ENCODE assay signal across 8 cellular contexts in genomic region chr18:14178304-14178684, GRCh38. TPM values are rescaled to one million over a fixed set of nuclear protein-coding genes. Genes with fewer than 3 reads are reported as not detected.
DNase-seq lines count a peak whose midpoint lies in the region; ATAC-seq, FAIRE-seq and TF ChIP-seq lines count a peak whose summit lies in the region.
"Not testable (repeated sequence)": the region's sequence is repeated elsewhere in the genome, so short reads cannot be mapped to it uniquely, and the experiment has no call there.

No MANE protein-coding gene starts in this region.

- H3K27ac ChIP-seq in BLaER1; OCI-LY1 (ENCODE audit: low read depth, low read length, poor library complexity, severe bottlenecking); astrocyte (ENCODE audit: low read depth, low read length): not testable (repeated sequence)

- not testable (repeated sequence) for H4K20me1 ChIP-seq in BLaER1; OCI-LY1 (ENCODE audit: insufficient read depth, low read length); astrocyte (ENCODE audit: insufficient read depth, low read length)

- not testable (repeated sequence) for H3K9me2 ChIP-seq in OCI-LY1 (ENCODE audit: low read depth, low read length)

- not testable (repeated sequence) for H3K4me1 Mint-ChIP-seq in activated CD4-positive, alpha-beta T cell treated with anti-CD3 and anti-CD28 coated beads for 36 hours; activated T-helper 1 cell treated with anti-CD3 and anti-CD28 coated beads, Interleukin-12 subunit alpha, Interleukin-12 subunit beta, Interleukin-2, Interleukin-4 antibody, amounts not matched to agents 30 ng/mL and 10 ng/mL and 1 ng/mL, durations not matched to agents 14 hours and 24 hours and 36 hours (ENCODE audit: low read depth); astrocyte (ENCODE audit: low read depth, unreplicated experiment); naive B cell; stimulated activated naive CD8-positive, alpha-beta T cell treated with anti-CD3 and anti-CD28 coated beads, Interleukin-15, Interleukin-2, amounts not matched to agents 100 ng/mL and 50 ng/mL, for 24 hours (ENCODE audit: low read depth)

- H3K36me3 Mint-ChIP-seq in activated CD4-positive, alpha-beta T cell treated with anti-CD3 and anti-CD28 coated beads for 36 hours (ENCODE audit: low read depth); activated T-helper 1 cell treated with anti-CD3 and anti-CD28 coated beads, Interleukin-12 subunit alpha, Interleukin-12 subunit beta, Interleukin-2, Interleukin-4 antibody, amounts not matched to agents 30 ng/mL and 10 ng/mL and 1 ng/mL, durations not matched to agents 14 hours and 24 hours and 36 hours (ENCODE audit: low read depth); astrocyte (ENCODE audit: low read depth, unreplicated experiment); naive B cell; stimulated activated naive CD8-positive, alpha-beta T cell treated with anti-CD3 and anti-CD28 coated beads, Interleukin-15, Interleukin-2, amounts not matched to agents 100 ng/mL and 50 ng/mL, for 24 hours (ENCODE audit: low read depth): not testable (repeated sequence)

- H3K4me3 ChIP-seq in BLaER1 (peak overlapping the region; percentile 42), GM12865 (ENCODE audit: low read depth, low read length) (peak overlapping the region; percentile 52), OCI-LY1 (ENCODE audit: low read depth, low read length, poor library complexity, severe bottlenecking) (peak overlapping the region; percentile 68)
- H3K4me3 ChIP-seq in astrocyte (ENCODE audit: insufficient read depth, low read depth, low read length): not testable (repeated sequence)

- ATAC-seq in activated CD4-positive, alpha-beta T cell treated with anti-CD3 and anti-CD28 coated beads for 36 hours; naive B cell (ENCODE audit: low read depth in 2 of 2): not testable (repeated sequence)

- not testable (repeated sequence) for H3F3A ChIP-seq in OCI-LY1 (ENCODE audit: insufficient read depth, low read length)

- not testable (repeated sequence) for H3K4me2 ChIP-seq in BLaER1
- H3K4me2 ChIP-seq in OCI-LY1 (ENCODE audit: low read length) (peak overlapping the region; percentile 55), astrocyte (ENCODE audit: low read length) (peak overlapping the region; percentile 75)

- H3K27me3 ChIP-seq in BLaER1; OCI-LY1 (ENCODE audit: insufficient read depth, low read length); astrocyte (ENCODE audit: insufficient read depth, low read length): not testable (repeated sequence)

- not testable (repeated sequence) for H3K36me3 ChIP-seq in BLaER1; OCI-LY1 (ENCODE audit: insufficient read depth, low read length); astrocyte (ENCODE audit: insufficient read depth, low read length)

- intact Hi-C loops in activated CD4-positive, alpha-beta T cell treated with anti-CD3 and anti-CD28 coated beads for 36 hours (cut with DNase I, micrococcal nuclease): loop anchor here in 1 of 2 experiments (2.0 to 5.0 kb wide), 2 partner anchors 219 to 239 kb away; no protein-coding TSS in a partner anchor
- intact Hi-C loops in activated T-helper 1 cell treated with anti-CD3 and anti-CD28 coated beads, Interleukin-12 subunit alpha, Interleukin-12 subunit beta, Interleukin-2, Interleukin-4 antibody, amounts not matched to agents 30 ng/mL and 10 ng/mL and 1 ng/mL, durations not matched to agents 14 hours and 24 hours and 36 hours (cut with micrococcal nuclease): loop anchor here (10.0 kb wide), 1 partner anchor 217 kb away; no protein-coding TSS in a partner anchor

- H3K4me3 Mint-ChIP-seq in activated CD4-positive, alpha-beta T cell treated with anti-CD3 and anti-CD28 coated beads for 36 hours: peak overlapping the region; percentile 79
- H3K4me3 Mint-ChIP-seq in activated T-helper 1 cell treated with anti-CD3 and anti-CD28 coated beads, Interleukin-12 subunit alpha, Interleukin-12 subunit beta, Interleukin-2, Interleukin-4 antibody, amounts not matched to agents 30 ng/mL and 10 ng/mL and 1 ng/mL, durations not matched to agents 14 hours and 24 hours and 36 hours: peak overlapping the region; percentile 85
- H3K4me3 Mint-ChIP-seq in astrocyte (ENCODE audit: unreplicated experiment): not testable (repeated sequence)
- H3K4me3 Mint-ChIP-seq in naive B cell: peak overlapping the region in 7 of 8 donors; percentile 84 to 94 (median 90)
- peak overlapping the region; percentile 82 for H3K4me3 Mint-ChIP-seq in stimulated activated naive CD8-positive, alpha-beta T cell treated with anti-CD3 and anti-CD28 coated beads, Interleukin-15, Interleukin-2, amounts not matched to agents 100 ng/mL and 50 ng/mL, for 24 hours

- POLR2A ChIA-PET in activated CD4-positive, alpha-beta T cell treated with anti-CD3 and anti-CD28 coated beads for 36 hours (lab: Charles Lee): not testable (repeated sequence)

- not testable (repeated sequence) for FAIRE-seq in astrocyte (lab: Jason Lieb, UNC)

- not testable (repeated sequence) for H3K4me1 ChIP-seq in BLaER1; astrocyte (ENCODE audit: insufficient read depth, low read length)
- H3K4me1 ChIP-seq in OCI-LY1 (ENCODE audit: insufficient read depth, low read length, severe bottlenecking): peaks cover 15% of the 10 kb centered on the region

- TF ChIP-seq CTCF in GM12865 (IDR thresholded peaks at IDR 0.05; ENCODE audit: insufficient read depth, low read depth, low read length, missing control alignments); OCI-LY1 (IDR thresholded peaks at IDR 0.05; ENCODE audit: low read length); astrocyte (IDR thresholded peaks at IDR 0.05; ENCODE audit: insufficient read depth, low read depth, low read length): not testable (repeated sequence)

- H3K27me3 Mint-ChIP-seq in activated CD4-positive, alpha-beta T cell treated with anti-CD3 and anti-CD28 coated beads for 36 hours; activated T-helper 1 cell treated with anti-CD3 and anti-CD28 coated beads, Interleukin-12 subunit alpha, Interleukin-12 subunit beta, Interleukin-2, Interleukin-4 antibody, amounts not matched to agents 30 ng/mL and 10 ng/mL and 1 ng/mL, durations not matched to agents 14 hours and 24 hours and 36 hours (ENCODE audit: insufficient read depth); astrocyte (ENCODE audit: low read depth, unreplicated experiment); naive B cell; stimulated activated naive CD8-positive, alpha-beta T cell treated with anti-CD3 and anti-CD28 coated beads, Interleukin-15, Interleukin-2, amounts not matched to agents 100 ng/mL and 50 ng/mL, for 24 hours: not testable (repeated sequence)

- not testable (repeated sequence) for DNase-seq in GM12865 (ENCODE audit: low read depth); activated CD4-positive, alpha-beta T cell treated with anti-CD3 and anti-CD28 coated beads for 36 hours; activated T-helper 1 cell treated with anti-CD3 and anti-CD28 coated beads, Interleukin-12 subunit alpha, Interleukin-12 subunit beta, Interleukin-2, Interleukin-4 antibody, amounts not matched to agents 30 ng/mL and 10 ng/mL and 1 ng/mL, durations not matched to agents 14 hours and 24 hours and 36 hours (ENCODE audit: low spot score); astrocyte (ENCODE audit: low read depth); naive B cell

- not testable (repeated sequence) for H3K9ac ChIP-seq in BLaER1; OCI-LY1 (ENCODE audit: low read length); astrocyte (ENCODE audit: low read length)

- CTCF ChIA-PET in activated CD4-positive, alpha-beta T cell treated with anti-CD3 and anti-CD28 coated beads for 36 hours (lab: Charles Lee): not testable (repeated sequence)

- not testable (repeated sequence) for H3K79me2 ChIP-seq in OCI-LY1 (ENCODE audit: insufficient read depth, low read length); astrocyte (ENCODE audit: insufficient read depth, low read length)

- H3K9me3 ChIP-seq in BLaER1; OCI-LY1 (ENCODE audit: low read length); astrocyte (ENCODE audit: insufficient read depth, low read depth, low read length): not testable (repeated sequence)

- H2AFZ ChIP-seq in OCI-LY1 (ENCODE audit: low read length); astrocyte (ENCODE audit: low read depth, low read length): not testable (repeated sequence)

- H3K9me3 Mint-ChIP-seq in activated CD4-positive, alpha-beta T cell treated with anti-CD3 and anti-CD28 coated beads for 36 hours (ENCODE audit: low read depth); activated T-helper 1 cell treated with anti-CD3 and anti-CD28 coated beads, Interleukin-12 subunit alpha, Interleukin-12 subunit beta, Interleukin-2, Interleukin-4 antibody, amounts not matched to agents 30 ng/mL and 10 ng/mL and 1 ng/mL, durations not matched to agents 14 hours and 24 hours and 36 hours; astrocyte (ENCODE audit: unreplicated experiment); naive B cell; stimulated activated naive CD8-positive, alpha-beta T cell treated with anti-CD3 and anti-CD28 coated beads, Interleukin-15, Interleukin-2, amounts not matched to agents 100 ng/mL and 50 ng/mL, for 24 hours: not testable (repeated sequence)

- not testable (repeated sequence) for H3K27ac Mint-ChIP-seq in activated CD4-positive, alpha-beta T cell treated with anti-CD3 and anti-CD28 coated beads for 36 hours; activated T-helper 1 cell treated with anti-CD3 and anti-CD28 coated beads, Interleukin-12 subunit alpha, Interleukin-12 subunit beta, Interleukin-2, Interleukin-4 antibody, amounts not matched to agents 30 ng/mL and 10 ng/mL and 1 ng/mL, durations not matched to agents 14 hours and 24 hours and 36 hours; astrocyte (ENCODE audit: unreplicated experiment); stimulated activated naive CD8-positive, alpha-beta T cell treated with anti-CD3 and anti-CD28 coated beads, Interleukin-15, Interleukin-2, amounts not matched to agents 100 ng/mL and 50 ng/mL, for 24 hours
- H3K27ac Mint-ChIP-seq in naive B cell: peak overlapping the region in 1 of 6 donors; percentile 85

RNA-seq across cellular contexts. Expression of gene ZNF519, which starts 46.1 kb away (rescaled TPM):
- 10 to 100 TPM; 14.5 to 16.3 TPM for total RNA-seq in activated CD4-positive, alpha-beta T cell treated with anti-CD3 and anti-CD28 coated beads for 36 hours
- total RNA-seq in activated T-helper 1 cell treated with anti-CD3 and anti-CD28 coated beads, Interleukin-12 subunit alpha, Interleukin-12 subunit beta, Interleukin-2, Interleukin-4 antibody, amounts not matched to agents 30 ng/mL and 10 ng/mL and 1 ng/mL, durations not matched to agents 14 hours and 24 hours and 36 hours: 18.7 and 19.4 TPM in 2 replicates
- 5.0 and 7.7 TPM in 2 replicates for total RNA-seq in astrocyte
- polyA plus RNA-seq in naive B cell (ENCODE audit: low read depth in 6 of 6): 1 to 10 TPM; 3.6 to 8.2 (median 5.6) TPM
